Comparison of ENCODE assay signal across 10 cellular contexts in the genomic region with DNA sequence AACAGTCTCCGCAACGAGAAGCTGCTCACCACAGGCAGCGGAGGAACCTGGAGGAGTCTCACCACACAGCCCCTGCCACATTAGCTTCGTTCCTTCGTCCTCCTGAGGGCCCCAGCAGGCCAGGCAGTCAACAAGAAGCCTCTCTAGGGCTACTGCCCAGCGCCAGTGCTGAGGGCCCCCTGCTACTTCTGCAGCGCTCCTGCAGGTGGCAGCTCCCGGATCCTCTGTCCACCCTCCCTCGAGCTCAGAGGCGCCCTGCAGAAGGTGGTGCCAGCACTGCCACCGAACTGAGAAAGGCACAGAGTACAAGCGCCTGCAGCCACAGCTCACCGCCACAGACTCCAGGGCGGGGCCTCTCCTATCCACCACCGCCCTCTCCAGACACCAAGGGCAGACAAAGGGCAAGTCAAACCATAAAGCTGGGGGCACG. TPM values are rescaled to one million over a fixed set of nuclear protein-coding genes. Genes with fewer than 3 reads are reported as not detected.
A peak's percentile ranks its signal among the peaks of the same experiment; 100 is the strongest.
DNase-seq lines count a peak whose midpoint lies in the region; ATAC-seq and TF ChIP-seq lines count a peak whose summit lies in the region.
"Had no signal": no experiment of that assay in that cellular context is flagged by ENCODE, and none has a peak within 500 bp of the region (broad histone marks: within the 10 kb centered on the region; RNA-seq: fewer than 3 reads in every experiment).

No MANE protein-coding gene starts in this region.

- DNase-seq in right cardiac atrium (peak in 2 of 3 donors; percentile 53 to 57), right atrium auricular region (ENCODE audit: low spot score) (no peak), UCSD-AML1 (lab: John Stamatoyannopoulos, UW; ENCODE audit: unreplicated experiment) (no peak), DMS153 (lab: John Stamatoyannopoulos, UW) (no peak)
- DNase-seq in activated T-cell treated with anti-CD3 and anti-CD28 coated beads, Interleukin-2, amount 50 U/mL, for 4 hours: peak; percentile 63
- no peak for DNase-seq in natural killer cell treated with Interleukin-12 subunit alpha and Interleukin-12 subunit beta and Interleukin-15 and Interleukin-18, amount 100 ng/mL, for 72 hours (ENCODE audit: low spot score)
- DNase-seq: NCI-H1105 treated with DMSO at 0.1 percent for 48 hours had no signal

- peaks cover 21% of the 10 kb centered on the region for H3K36me3 ChIP-seq in right atrium auricular region

- H3K27me3 ChIP-seq in right cardiac atrium (ENCODE audit: control insufficient read depth, insufficient read depth) (no peaks in the 10 kb centered on the region), right atrium auricular region (no peaks in the 10 kb centered on the region)
- H3K27me3 ChIP-seq: tibial nerve had no signal

- H3K4me1 ChIP-seq in right cardiac atrium (ENCODE audit: control insufficient read depth, insufficient read depth, low read length) (no peaks in the 10 kb centered on the region), right atrium auricular region (peaks cover 3 to 23% of the 10 kb centered on the region in 2 donors)

- H3K4me3 ChIP-seq in right cardiac atrium (ENCODE audit: low read length): no peak overlapping the region
- no peak overlapping the region for H3K4me3 ChIP-seq in right atrium auricular region
- H3K4me3 ChIP-seq: tibial nerve had no signal

- H3K27ac ChIP-seq in right cardiac atrium (ENCODE audit: low read length) (no peak overlapping the region), right atrium auricular region (no peak overlapping the region)

- no peaks in the 10 kb centered on the region for H3K9me3 Mint-ChIP-seq in activated T-cell treated with anti-CD3 and anti-CD28 coated beads, Interleukin-2, amount 50 U/mL, for 4 hours
- H3K9me3 Mint-ChIP-seq in natural killer cell treated with Interleukin-12 subunit alpha and Interleukin-12 subunit beta and Interleukin-15 and Interleukin-18, amount 100 ng/mL, for 72 hours: no peaks in the 10 kb centered on the region

- WGBS in right cardiac atrium: 84% methylated on average over 16 of the region's 16 CpGs

- H3K36me3 Mint-ChIP-seq in activated T-cell treated with anti-CD3 and anti-CD28 coated beads, Interleukin-2, amount 50 U/mL, for 4 hours (ENCODE audit: insufficient read depth): peaks cover 21% of the 10 kb centered on the region
- H3K36me3 Mint-ChIP-seq in natural killer cell treated with Interleukin-12 subunit alpha and Interleukin-12 subunit beta and Interleukin-15 and Interleukin-18, amount 100 ng/mL, for 72 hours: no peaks in the 10 kb centered on the region

- H3K27me3 Mint-ChIP-seq in activated T-cell treated with anti-CD3 and anti-CD28 coated beads, Interleukin-2, amount 50 U/mL, for 4 hours (ENCODE audit: low read depth): no peaks in the 10 kb centered on the region
- H3K27me3 Mint-ChIP-seq in natural killer cell treated with Interleukin-12 subunit alpha and Interleukin-12 subunit beta and Interleukin-15 and Interleukin-18, amount 100 ng/mL, for 72 hours: no peaks in the 10 kb centered on the region

- peak overlapping the region; percentile 69 for H3K4me3 Mint-ChIP-seq in activated T-cell treated with anti-CD3 and anti-CD28 coated beads, Interleukin-2, amount 50 U/mL, for 4 hours
- peak overlapping the region; percentile 50 for H3K4me3 Mint-ChIP-seq in natural killer cell treated with Interleukin-12 subunit alpha and Interleukin-12 subunit beta and Interleukin-15 and Interleukin-18, amount 100 ng/mL, for 72 hours

- H3K27ac Mint-ChIP-seq in natural killer cell treated with Interleukin-12 subunit alpha and Interleukin-12 subunit beta and Interleukin-15 and Interleukin-18, amount 100 ng/mL, for 72 hours: peak overlapping the region in 1 of 2 donors; percentile 64

- H3K4me1 Mint-ChIP-seq in activated T-cell treated with anti-CD3 and anti-CD28 coated beads, Interleukin-2, amount 50 U/mL, for 4 hours (ENCODE audit: low read depth): peaks cover 83% of the 10 kb centered on the region
- peaks cover 41 to 48% of the 10 kb centered on the region in 2 donors for H3K4me1 Mint-ChIP-seq in natural killer cell treated with Interleukin-12 subunit alpha and Interleukin-12 subunit beta and Interleukin-15 and Interleukin-18, amount 100 ng/mL, for 72 hours (ENCODE audit: low read depth in 2 of 2)

- TF ChIP-seq CTCF in right atrium auricular region (IDR thresholded peaks at IDR 0.05): no peak

- intact Hi-C loops in right cardiac atrium (cut with DNase I): loop anchor here (5.0 to 10.0 kb wide), 4 partner anchors 37 to 224 kb away; a partner anchor contains a TSS

- no peak for ATAC-seq in right cardiac atrium
- ATAC-seq in activated T-cell treated with anti-CD3 and anti-CD28 coated beads, Interleukin-2, amount 50 U/mL, for 4 hours: peak; percentile 49 to 53
- peak; percentile 32 to 38 for ATAC-seq in natural killer cell treated with Interleukin-12 subunit alpha and Interleukin-12 subunit beta and Interleukin-15 and Interleukin-18, amount 100 ng/mL, for 72 hours
- ATAC-seq in GM21390 (IDR thresholded peaks at IDR 0.05; ENCODE audit: unreplicated experiment): no peak
- ATAC-seq in GM18907 (IDR thresholded peaks at IDR 0.05; ENCODE audit: unreplicated experiment): no peak

- H3K9me3 ChIP-seq in right cardiac atrium (ENCODE audit: control insufficient read depth, low read length): no peaks in the 10 kb centered on the region
- H3K9me3 ChIP-seq in right atrium auricular region: no peaks in the 10 kb centered on the region
- H3K9me3 ChIP-seq: tibial nerve had no signal

RNA-seq across cellular contexts. Expression of a gene that starts 27.3 kb away (rescaled TPM):
- total RNA-seq in right cardiac atrium (1 to 10 TPM; 3.2 to 6.1 (median 5.1) TPM), right atrium auricular region (1 to 10 TPM; 2.9 to 3.8 TPM)
- polyA plus RNA-seq in right cardiac atrium: 3.1 TPM
- 10 to 100 TPM in 1 of 3 donors, 1 to 10 TPM in 2; 8.8 to 10.7 (median 8.9) TPM for total RNA-seq in activated T-cell treated with anti-CD3 and anti-CD28 coated beads, Interleukin-2, amount 50 U/mL, for 4 hours
- 10 to 100 TPM in 1 of 2 donors, 1 to 10 TPM in 1; 7.3 to 12.0 TPM for total RNA-seq in natural killer cell treated with Interleukin-12 subunit alpha and Interleukin-12 subunit beta and Interleukin-15 and Interleukin-18, amount 100 ng/mL, for 72 hours

RNA-seq across cellular contexts. Expression of a gene that starts 38.0 kb away (rescaled TPM):
- total RNA-seq in right cardiac atrium: 10 to 100 TPM; 27.3 to 36.8 (median 29.3) TPM
- 40.1 TPM for polyA plus RNA-seq in right cardiac atrium
- total RNA-seq in right atrium auricular region: 10 to 100 TPM; 24.0 to 35.8 TPM
- total RNA-seq in activated T-cell treated with anti-CD3 and anti-CD28 coated beads, Interleukin-2, amount 50 U/mL, for 4 hours: 100 to 1,000 TPM; 109 to 111 (median 111) TPM
- total RNA-seq in natural killer cell treated with Interleukin-12 subunit alpha and Interleukin-12 subunit beta and Interleukin-15 and Interleukin-18, amount 100 ng/mL, for 72 hours: 10 to 100 TPM; 37.7 to 50.4 TPM

Comparison
In these comparisons a context has a peak if more than half of its experiments do, and no peak if none do; other contexts are left out.
1. DNase-seq: peak in right cardiac atrium (2 of 3) and activated T-cell treated with anti-CD3 and anti-CD28 coated beads, Interleukin-2, amount 50 U/mL, for 4 hours (single experiment); none in right atrium auricular region (single experiment), natural killer cell treated with Interleukin-12 subunit alpha and Interleukin-12 subunit beta and Interleukin-15 and Interleukin-18, amount 100 ng/mL, for 72 hours (single experiment), UCSD-AML1 (single experiment) and DMS153 (single experiment).
2. ATAC-seq: peak in activated T-cell treated with anti-CD3 and anti-CD28 coated beads, Interleukin-2, amount 50 U/mL, for 4 hours (2 of 2) and natural killer cell treated with Interleukin-12 subunit alpha and Interleukin-12 subunit beta and Interleukin-15 and Interleukin-18, amount 100 ng/mL, for 72 hours (2 of 2); none in right cardiac atrium (0 of 2), GM21390 (single experiment) and GM18907 (single experiment).